Comparison of ENCODE assay signal across 1 cellular context in genomic region chr2:240811346-240812300, GRCh38.
TF ChIP-seq lines count a peak whose summit lies in the region.

No MANE protein-coding gene starts in this region.

TF ChIP-seq in H1, 55 proteins besides CTCF, POLR2A, EP300 and RAD21 (continued from another document):
- TF ChIP-seq MAX (IDR thresholded peaks at IDR 0.05) (no peak), MAFK (IDR thresholded peaks at IDR 0.05; ENCODE audit: low read depth, low read length) (no peak), KDM4A (IDR thresholded peaks at IDR 0.05; ENCODE audit: low read depth, low read length, severe bottlenecking) (no peak)
TF ChIP-seq in H1: peak in this region for 0.
